22 cellular contexts compared by ENCODE assay signal in the genomic region with DNA sequence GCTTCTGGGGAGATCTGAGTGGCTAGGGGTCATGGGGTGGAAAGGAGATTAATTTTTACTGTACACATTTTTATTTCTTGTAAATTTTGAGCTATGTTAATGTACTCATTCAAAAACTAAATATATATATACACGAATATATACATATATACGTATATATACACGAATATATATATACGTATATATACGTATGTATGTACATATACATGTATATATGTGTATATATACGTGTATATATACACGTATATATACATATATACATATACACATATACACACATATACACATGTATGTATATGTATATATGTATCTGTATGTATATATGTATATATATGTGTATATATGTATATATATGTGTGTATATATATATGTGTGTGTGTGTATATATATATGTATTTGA.
"Had no signal": no experiment of that assay in that cellular context is flagged by ENCODE, and none has a peak within 500 bp of the region (broad histone marks: within the 10 kb centered on the region; RNA-seq: fewer than 3 reads in every experiment).

No MANE protein-coding gene starts in this region.

- H3K9me3 ChIP-seq: MG63, Peyer's patch, SJSA1 had no signal

- H3K27me3 ChIP-seq: MG63, Peyer's patch, SJSA1 had no signal

- H3K27ac ChIP-seq: Peyer's patch, SK-N-MC had no signal

- H3K36me3 ChIP-seq: Peyer's patch had no signal

- H3K4me3 ChIP-seq: MG63, Peyer's patch, SJSA1, SK-N-MC had no signal

- DNase-seq: Karpas-422, KBM-7, MG63, NCI-H1092, NCI-H1105 treated with DMSO at 0.1 percent for 48 hours, NCI-H1417 treated with DMSO at 0.1 percent for 48 hours, NCI-H146, NCI-H1930, NCI-H2107, NCI-H2227 treated with DMSO at 0.1 percent for 48 hours, NCI-H446, NCI-H510A, NCI-H524 treated with DMSO at 0.1 percent for 48 hours, NCI-H69, NCI-H774, Peyer's patch, Right ventricle myocardium superior, RPMI8226, SIG-M5, T-helper 2 cell had no signal
